1 cellular context compared by ENCODE assay signal in the genomic region with DNA sequence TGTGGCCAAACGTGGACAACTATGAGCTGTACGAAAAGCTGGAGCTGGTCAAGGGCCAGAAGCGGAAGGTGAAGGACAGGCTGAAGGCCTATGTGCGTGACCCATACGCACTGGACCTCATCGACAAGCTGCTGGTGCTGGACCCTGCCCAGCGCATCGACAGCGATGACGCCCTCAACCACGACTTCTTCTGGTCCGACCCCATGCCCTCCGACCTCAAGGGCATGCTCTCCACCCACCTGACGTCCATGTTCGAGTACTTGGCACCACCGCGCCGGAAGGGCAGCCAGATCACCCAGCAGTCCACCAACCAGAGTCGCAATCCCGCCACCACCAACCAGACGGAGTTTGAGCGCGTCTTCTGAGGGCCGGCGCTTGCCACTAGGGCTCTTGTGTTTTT.
TF ChIP-seq lines count a peak whose summit lies in the region.

No MANE protein-coding gene starts in this region.

TF ChIP-seq in GM23338, 12 proteins besides CTCF, POLR2A, EP300 and RAD21:
- no peak for TF ChIP-seq EZH2phosphoT487 (IDR thresholded peaks at IDR 0.05; ENCODE audit: unreplicated experiment)
- no peak for TF ChIP-seq ZNF114 (CRISPR knock-in tag; IDR thresholded peaks at IDR 0.05)
- TF ChIP-seq EZH2 (IDR thresholded peaks at IDR 0.05; ENCODE audit: low read depth, unreplicated experiment) = no peak
- no peak for TF ChIP-seq ZNF462 (CRISPR knock-in tag; IDR thresholded peaks at IDR 0.05)
- TF ChIP-seq, protein P1, sequence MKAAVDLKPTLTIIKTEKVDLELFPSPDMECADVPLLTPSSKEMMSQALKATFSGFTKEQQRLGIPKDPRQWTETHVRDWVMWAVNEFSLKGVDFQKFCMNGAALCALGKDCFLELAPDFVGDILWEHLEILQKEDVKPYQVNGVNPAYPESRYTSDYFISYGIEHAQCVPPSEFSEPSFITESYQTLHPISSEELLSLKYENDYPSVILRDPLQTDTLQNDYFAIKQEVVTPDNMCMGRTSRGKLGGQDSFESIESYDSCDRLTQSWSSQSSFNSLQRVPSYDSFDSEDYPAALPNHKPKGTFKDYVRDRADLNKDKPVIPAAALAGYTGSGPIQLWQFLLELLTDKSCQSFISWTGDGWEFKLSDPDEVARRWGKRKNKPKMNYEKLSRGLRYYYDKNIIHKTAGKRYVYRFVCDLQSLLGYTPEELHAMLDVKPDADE (IDR thresholded peaks at IDR 0.05) = no peak
- TF ChIP-seq POLR2AphosphoS5 (IDR thresholded peaks at IDR 0.05; ENCODE audit: low read depth) = no peak
- TF ChIP-seq CREB1 (CRISPR knock-in tag; IDR thresholded peaks at IDR 0.05; ENCODE audit: low read depth) = no peak
- no peak for TF ChIP-seq STAT1 (IDR thresholded peaks at IDR 0.05; ENCODE audit: unreplicated experiment)
- no peak for TF ChIP-seq ZNF331 (CRISPR knock-in tag; IDR thresholded peaks at IDR 0.05; ENCODE audit: low read depth)
- no peak for TF ChIP-seq NANOG (IDR thresholded peaks at IDR 0.05; ENCODE audit: borderline replicate concordance)
